Comparison of ENCODE assay signal across 8 cellular contexts in genomic region chr2:64873472-64873924, GRCh38.
DNase-seq lines count a peak whose midpoint lies in the region; ATAC-seq, FAIRE-seq and TF ChIP-seq lines count a peak whose summit lies in the region.

No MANE protein-coding gene starts in this region.

- H3K4me2 ChIP-seq in IMR-90 (ENCODE audit: low read depth, low read length) = peak overlapping the region; percentile 31; the same call in 1 of the 2 replicates

- CTCF ChIA-PET in IMR-90 (lab: Yijun Ruan, JAX) (no interaction called here), RWPE1 (lab: Yijun Ruan, JAX) (interaction anchor here (0.6 to 1.3 kb wide), 6 partner anchors 222 to 344 kb away, joined by 3 to 6 read pairs (median 3); no protein-coding TSS in a partner anchor)

- FAIRE-seq in urothelium cell line (lab: Jason Lieb, UNC) = no peak

- H3K23ac ChIP-seq in IMR-90 (ENCODE audit: low read depth, low read length) = no peak overlapping the region

- H2BK20ac ChIP-seq in IMR-90 (ENCODE audit: low read depth, low read length) = no peak overlapping the region

- no peak overlapping the region for H3K4me3 ChIP-seq in IMR-90 (ENCODE audit: insufficient read depth, low read depth, low read length)
- H3K4me3 ChIP-seq in prostate gland = no peak overlapping the region

- DNase-seq in Daoy (ENCODE audit: low read depth) (peak; percentile 67), IMR-90 (peak; percentile 22), RWPE1 (ENCODE audit: low spot score) (peak; percentile 57), Right ventricle myocardium inferior (ENCODE audit: missing footprints) (peak; percentile 91), prostate gland (ENCODE audit: low spot score) (peak; percentile 65), urothelium cell line (ENCODE audit: low spot score) (peak; percentile 83)
- peak; percentile 69 for DNase-seq in activated effector memory CD4-positive, alpha-beta T cell treated with Interleukin-2 at 50 U/mL for 16 hours

- dilution Hi-C loops in IMR-90 (cut with HindIII; ENCODE audit: low sequenced_read_pairs, unreplicated experiment) = no loop called here

- H4K20me1 ChIP-seq in IMR-90 (ENCODE audit: insufficient read depth, low read length) = peaks cover 17% of the 10 kb centered on the region; the same call in 1 of the 2 replicates

- H2AK5ac ChIP-seq in IMR-90 (ENCODE audit: low read depth, low read length) = peak overlapping the region; percentile 68; the same call in 1 of the 2 replicates

- TF ChIP-seq CTCF in IMR-90 (conservative IDR thresholded peaks at IDR 0.05; ENCODE audit: low read depth, low read length) = peak; percentile 93
- peak; percentile 95 for TF ChIP-seq CTCF in RWPE1 (conservative IDR thresholded peaks at IDR 0.05; ENCODE audit: low read depth)
- TF ChIP-seq CTCF in prostate gland (IDR thresholded peaks at IDR 0.05) = peak; percentile 81 to 93 (median 92)

- H3K27ac ChIP-seq in IMR-90 (ENCODE audit: insufficient read depth, low read length) (no peak overlapping the region), RWPE1 (peak overlapping the region; percentile 22; the same call in 1 of the 2 replicates), prostate gland (no peak overlapping the region)

- ATAC-seq in GM21528 (IDR thresholded peaks at IDR 0.05; ENCODE audit: low FRiP score, unreplicated experiment) (peak; percentile 67), IMR-90 (ENCODE audit: low read depth) (peak; percentile 98), Right ventricle myocardium inferior (peak; percentile 81)

- TF ChIP-seq POLR2A in IMR-90 (IDR thresholded peaks at IDR 0.05; ENCODE audit: low read depth, low read length) (0 out of 2 replicates have a peak, but pooled peaks have one; percentile 33), prostate gland (IDR thresholded peaks at IDR 0.05) (no peak)

- WGBS in IMR-90 (ENCODE audit: extremely low coverage in 2 of 2, insufficient read length in 1 of 2), 2 experiments = 2% methylated on average over 8 of the region's 14 CpGs; no CpG with 5 or more reads in 1 of the 2 experiments
- 2% methylated on average over 14 of the region's 14 CpGs for WGBS in prostate gland

- H2BK15ac ChIP-seq in IMR-90 (ENCODE audit: low read depth, low read length) = no peak overlapping the region

- H4K8ac ChIP-seq in IMR-90 (ENCODE audit: low read depth in 2 of 2, low read length in 2 of 2) = no peak overlapping the region

- no peak overlapping the region for H3K18ac ChIP-seq in IMR-90 (ENCODE audit: low read depth, low read length)

- intact Hi-C loops in IMR-90 (cut with micrococcal nuclease) = loop anchor here (1.0 to 10.0 kb wide), 4 partner anchors 278 to 819 kb away; no protein-coding TSS in a partner anchor
- intact Hi-C loops in Right ventricle myocardium inferior (cut with DNase I) = loop anchor here (2.0 kb wide), 1 partner anchor 287 kb away; no protein-coding TSS in a partner anchor
- intact Hi-C loops in prostate gland (cut with DNase I) = no loop called here

- H4K91ac ChIP-seq in IMR-90 (ENCODE audit: insufficient read depth, low read depth, low read length) = no peak overlapping the region

- peak; percentile 89 for TF ChIP-seq RAD21 in IMR-90 (IDR thresholded peaks at IDR 0.05; ENCODE audit: low read length)

- BruUV-seq in IMR-90 (replicated peaks; lab: Mats Ljungman, UMichigan) = no TSS peak

- H2AK9ac ChIP-seq in IMR-90 (replicated peaks; ENCODE audit: low read depth, low read length, poor library complexity) = no peak overlapping the region

- H3K79me1 ChIP-seq in IMR-90 (ENCODE audit: low read depth in 1 of 2, low read length in 2 of 2) = no peaks in the 10 kb centered on the region

- H3K27me3 ChIP-seq in IMR-90 (ENCODE audit: control insufficient read depth, insufficient read depth, low read length) (peaks cover 34% of the 10 kb centered on the region), prostate gland (replicated peaks; ENCODE audit: insufficient read depth) (no peaks in the 10 kb centered on the region)

- peaks cover 5% of the 10 kb centered on the region for H3K4me1 ChIP-seq in IMR-90 (ENCODE audit: control insufficient read depth, insufficient read depth, low read length)
- no peaks in the 10 kb centered on the region for H3K4me1 ChIP-seq in prostate gland (replicated peaks)

- no peaks in the 10 kb centered on the region for H3K9me3 ChIP-seq in IMR-90 (ENCODE audit: control insufficient read depth, insufficient read depth, low read length)
- no peaks in the 10 kb centered on the region for H3K9me3 ChIP-seq in prostate gland

- H3K14ac ChIP-seq in IMR-90 (replicated peaks; ENCODE audit: low read depth, low read length) = no peak overlapping the region

- POLR2A ChIA-PET in IMR-90 (lab: Charles Lee; ENCODE audit: unreplicated experiment) (no interaction called here), RWPE1 (lab: Yijun Ruan, JAX; ENCODE audit: low non-redundant PET) (no interaction called here)

- H2AFZ ChIP-seq in IMR-90 (replicated peaks; ENCODE audit: low read length, poor library complexity) = peak overlapping the region; percentile 77

- no peak overlapping the region for H3K4ac ChIP-seq in IMR-90 (ENCODE audit: low read depth, low read length)

- in situ Hi-C loops in IMR-90 (cut with MboI; ENCODE audit: low sequenced_read_pairs) = loop anchor here (10.0 kb wide), 2 partner anchors 349 to 539 kb away; partner anchors contain the start of gene AFTPH

- peaks cover 5% of the 10 kb centered on the region; the same call in 1 of the 2 replicates for H3K9me1 ChIP-seq in IMR-90 (ENCODE audit: insufficient read depth, low read length)

- H2BK5ac ChIP-seq in IMR-90 (ENCODE audit: low read depth, low read length, poor library complexity, severe bottlenecking) = no peak overlapping the region

- H4K5ac ChIP-seq in IMR-90 (ENCODE audit: low read depth, low read length) = no peak overlapping the region

- no peak overlapping the region for H2BK120ac ChIP-seq in IMR-90 (ENCODE audit: low read depth, low read length)

- no peak overlapping the region for H3K56ac ChIP-seq in IMR-90 (ENCODE audit: extremely low read depth, insufficient read depth, low read length)

- H3K9ac ChIP-seq in IMR-90 (ENCODE audit: low read depth, low read length) = no peak overlapping the region

- no peaks in the 10 kb centered on the region for H3K36me3 ChIP-seq in IMR-90 (ENCODE audit: control insufficient read depth, insufficient read depth, low read length)
- no peaks in the 10 kb centered on the region for H3K36me3 ChIP-seq in prostate gland

TF ChIP-seq in IMR-90, 13 proteins besides CTCF, POLR2A, EP300 and RAD21:
- peak; percentile 47; the same call in 1 of the 2 replicates for TF ChIP-seq MAZ (IDR thresholded peaks at IDR 0.05; ENCODE audit: borderline replicate concordance, low read depth, low read length)
- peak; percentile 94 for TF ChIP-seq SMC3 (IDR thresholded peaks at IDR 0.05; ENCODE audit: low read depth, low read length)
- no peak for TF ChIP-seq RCOR1 (IDR thresholded peaks at IDR 0.05; ENCODE audit: insufficient replicate concordance, low read length)
- TF ChIP-seq NFE2L2 (IDR thresholded peaks at IDR 0.05; ENCODE audit: low read depth, low read length) = no peak
- no peak for TF ChIP-seq RFX5 (IDR thresholded peaks at IDR 0.05; ENCODE audit: low read depth, low read length)

Comparison
In these comparisons a context has a peak if more than half of its experiments do, and no peak if none do; other contexts are left out.
1. DNase-seq: peak in every context shown above with its lines; median percentile 91 in Right ventricle myocardium inferior; 83 in urothelium cell line; 69 in activated effector memory CD4-positive, alpha-beta T cell treated with Interleukin-2 at 50 U/mL for 16 hours; 67 in Daoy; 65 in prostate gland; 57 in RWPE1; 22 in IMR-90.